Comparison of ENCODE assay signal across 25 cellular contexts in the genomic region with DNA sequence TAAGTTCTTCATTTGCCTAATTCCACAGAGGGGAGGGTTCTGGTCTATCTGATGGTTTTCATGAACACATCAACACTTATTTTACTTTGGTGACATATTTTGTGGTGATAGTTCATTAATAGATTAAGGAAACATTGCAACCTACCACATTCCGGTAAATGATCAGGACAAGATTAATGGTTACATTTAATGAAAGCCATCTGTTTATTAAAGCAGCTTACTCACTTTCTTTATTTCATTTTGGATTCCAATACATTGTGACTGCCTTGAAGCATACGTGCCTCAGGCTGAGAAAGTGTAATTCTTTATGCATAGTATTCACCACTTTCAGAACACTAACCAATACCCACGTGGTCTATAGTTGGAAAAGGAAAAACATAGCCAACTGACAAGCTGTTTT.
A peak's percentile ranks its signal among the peaks of the same experiment; 100 is the strongest.
DNase-seq lines count a peak whose midpoint lies in the region; ATAC-seq and TF ChIP-seq lines count a peak whose summit lies in the region.
"Had no signal": no experiment of that assay in that cellular context is flagged by ENCODE, and none has a peak within 500 bp of the region (broad histone marks: within the 10 kb centered on the region; RNA-seq: fewer than 3 reads in every experiment).

No MANE protein-coding gene starts in this region.

- H3K4me3 ChIP-seq in mammary epithelial cell (replicated peaks in 1 of 3; ENCODE audit: insufficient read depth in 1 of 3, low read depth in 2 of 3, low read length in 3 of 3) (no peak overlapping the region), skeletal muscle cell (ENCODE audit: low read depth, low read length) (no peak overlapping the region)
- H3K4me3 ChIP-seq: BLaER1 treated with 17β-estradiol and CSF1 and Interleukin-3, amounts not matched to agents 10 nM and 100 nM; upper lobe of right lung had no signal

- no peak for ATAC-seq in stimulated activated memory B cell treated with anti-CD40 and anti-IgM and Interleukin-4, amounts not matched to agents 10 μg/mL and 1 μg/mL and 100 μg/mL, for 72 hours
- ATAC-seq: foreskin keratinocyte; stimulated activated effector memory CD8-positive, alpha-beta T cell treated with anti-CD3 and anti-CD28 coated beads, Interleukin-12 subunit alpha, Interleukin-12 subunit beta, amount 100 ng/mL, for 72 hours; upper lobe of right lung had no signal

- no peaks in the 10 kb centered on the region for H3K36me3 ChIP-seq in mammary epithelial cell (ENCODE audit: insufficient read depth, low read length)
- H3K36me3 ChIP-seq: BLaER1 treated with 17β-estradiol and CSF1 and Interleukin-3, amounts not matched to agents 10 nM and 100 nM; upper lobe of right lung had no signal

- no peaks in the 10 kb centered on the region for H3K79me2 ChIP-seq in mammary epithelial cell (ENCODE audit: insufficient read depth, low read length)

- no peaks in the 10 kb centered on the region for H4K20me1 ChIP-seq in mammary epithelial cell (ENCODE audit: insufficient read depth, low read length)
- H4K20me1 ChIP-seq: BLaER1 treated with 17β-estradiol and CSF1 and Interleukin-3, amounts not matched to agents 10 nM and 100 nM had no signal

- whole genome bisulfite sequencing in mammary epithelial cell (ENCODE audit: low coverage, missing lambda C conversion rate): 56% methylated on average over 3 of the region's 3 CpGs

- H3K9me3 Mint-ChIP-seq in MCF 10A (ENCODE audit: unreplicated experiment) (peaks cover 13% of the 10 kb centered on the region), nephron progenitor cell (peaks cover 36% of the 10 kb centered on the region)
- peaks cover 14% of the 10 kb centered on the region for H3K9me3 Mint-ChIP-seq in stimulated activated memory B cell treated with anti-CD40 and anti-IgM and Interleukin-4, amounts not matched to agents 10 μg/mL and 1 μg/mL and 100 μg/mL, for 72 hours
- H3K9me3 Mint-ChIP-seq: activated T-helper 1 cell treated with anti-CD3 and anti-CD28 coated beads, Interleukin-12 subunit alpha, Interleukin-12 subunit beta, Interleukin-2, Interleukin-4 antibody, amounts not matched to agents 30 ng/mL and 10 ng/mL and 1 ng/mL, durations not matched to agents 14 hours and 24 hours and 36 hours; central memory CD8-positive, alpha-beta T cell; stimulated activated effector memory CD8-positive, alpha-beta T cell treated with anti-CD3 and anti-CD28 coated beads, Interleukin-12 subunit alpha, Interleukin-12 subunit beta, amount 100 ng/mL, for 72 hours had no signal

- no peak overlapping the region for H3K27ac ChIP-seq in mammary epithelial cell (ENCODE audit: insufficient read depth, low read depth, low read length)
- H3K27ac ChIP-seq: 22Rv1; BLaER1 treated with 17β-estradiol and CSF1 and Interleukin-3, amounts not matched to agents 10 nM and 100 nM; foreskin keratinocyte; KMS-11; upper lobe of right lung had no signal

- no peak overlapping the region for H3K9ac ChIP-seq in mammary epithelial cell (ENCODE audit: insufficient read depth, low read length)
- H3K9ac ChIP-seq: BLaER1 treated with 17β-estradiol and CSF1 and Interleukin-3, amounts not matched to agents 10 nM and 100 nM; KMS-11 had no signal

- in situ Hi-C loops in mammary epithelial cell (cut with MboI; ENCODE audit: low sequenced_read_pairs in 2 of 2): no loop called here

- no TSS peak for BruUV-seq in MCF 10A (replicated peaks; lab: Mats Ljungman, UMichigan)
- BruUV-seq in mammary epithelial cell (replicated peaks; lab: Mats Ljungman, UMichigan): no TSS peak

- no peaks in the 10 kb centered on the region for H3K27me3 Mint-ChIP-seq in MCF 10A (ENCODE audit: insufficient read depth, unreplicated experiment)
- H3K27me3 Mint-ChIP-seq in stimulated activated memory B cell treated with anti-CD40 and anti-IgM and Interleukin-4, amounts not matched to agents 10 μg/mL and 1 μg/mL and 100 μg/mL, for 72 hours: no peaks in the 10 kb centered on the region
- H3K27me3 Mint-ChIP-seq in nephron progenitor cell (ENCODE audit: low read depth, poor library complexity): peaks cover 3% of the 10 kb centered on the region
- H3K27me3 Mint-ChIP-seq: central memory CD8-positive, alpha-beta T cell had no signal

- DNase-seq in MCF 10A (ENCODE audit: unreplicated experiment) (no peak), mammary epithelial cell (no peak), M059J (ENCODE audit: low read depth) (peak; percentile 3), fibroblast of gingiva (ENCODE audit: low read depth) (peak; percentile 54), skeletal muscle cell (ENCODE audit: low read depth) (peak; percentile 23), NCI-H2107 (lab: John Stamatoyannopoulos, UW) (no peak), nephron progenitor cell (no peak)
- DNase-seq: activated CD4-positive, alpha-beta T cell treated with anti-CD3 and anti-CD28 coated beads, Interleukin-2, amount 50 U/mL, for 1 hour; activated naive CD4-positive, alpha-beta T cell treated with anti-CD3 and anti-CD28 coated beads, Interleukin-2, amount 50 U/mL, for 16 hours; dermis blood vessel endothelial cell; DND-41; foreskin keratinocyte; mesendoderm; NCI-H1694; NCI-H2171 treated with DMSO at 0.1 percent for 48 hours; NCI-H69; occipital lobe; upper lobe of right lung had no signal

- no peak overlapping the region for H2AFZ ChIP-seq in mammary epithelial cell (ENCODE audit: low read depth, low read length)

- CTCF ChIA-PET in MCF 10A (lab: Yijun Ruan, JAX): interaction anchor here (0.6 to 0.7 kb wide), 3 partner anchors 17 to 146 kb away, joined by 3 to 4 read pairs (median 3); no protein-coding TSS in a partner anchor
- CTCF ChIA-PET in mammary epithelial cell (lab: Charles Lee; ENCODE audit: low non-redundant PET): interaction anchor here (0.6 kb wide), 1 partner anchor 67 kb away, joined by 12 read pairs; no protein-coding TSS in a partner anchor

- H3K4me1 Mint-ChIP-seq in MCF 10A (ENCODE audit: insufficient read depth, unreplicated experiment) (peaks cover 10% of the 10 kb centered on the region), nephron progenitor cell (no peaks in the 10 kb centered on the region)
- no peaks in the 10 kb centered on the region for H3K4me1 Mint-ChIP-seq in stimulated activated memory B cell treated with anti-CD40 and anti-IgM and Interleukin-4, amounts not matched to agents 10 μg/mL and 1 μg/mL and 100 μg/mL, for 72 hours
- H3K4me1 Mint-ChIP-seq: central memory CD8-positive, alpha-beta T cell; stimulated activated effector memory CD8-positive, alpha-beta T cell treated with anti-CD3 and anti-CD28 coated beads, Interleukin-12 subunit alpha, Interleukin-12 subunit beta, amount 100 ng/mL, for 72 hours had no signal

- H3K4me3 Mint-ChIP-seq in MCF 10A (ENCODE audit: unreplicated experiment) (no peak overlapping the region), nephron progenitor cell (no peak overlapping the region)
- H3K4me3 Mint-ChIP-seq in stimulated activated memory B cell treated with anti-CD40 and anti-IgM and Interleukin-4, amounts not matched to agents 10 μg/mL and 1 μg/mL and 100 μg/mL, for 72 hours: no peak overlapping the region
- H3K4me3 Mint-ChIP-seq: activated T-helper 1 cell treated with anti-CD3 and anti-CD28 coated beads, Interleukin-12 subunit alpha, Interleukin-12 subunit beta, Interleukin-2, Interleukin-4 antibody, amounts not matched to agents 30 ng/mL and 10 ng/mL and 1 ng/mL, durations not matched to agents 14 hours and 24 hours and 36 hours; central memory CD8-positive, alpha-beta T cell; stimulated activated effector memory CD8-positive, alpha-beta T cell treated with anti-CD3 and anti-CD28 coated beads, Interleukin-12 subunit alpha, Interleukin-12 subunit beta, amount 100 ng/mL, for 72 hours had no signal

- dilution Hi-C loops in mammary epithelial cell (cut with HindIII; ENCODE audit: low sequenced_read_pairs): no loop called here

- no peaks in the 10 kb centered on the region for H3K27me3 ChIP-seq in mammary epithelial cell (ENCODE audit: insufficient read depth, low read length)
- H3K27me3 ChIP-seq: BLaER1 treated with 17β-estradiol and CSF1 and Interleukin-3, amounts not matched to agents 10 nM and 100 nM; foreskin keratinocyte; upper lobe of right lung had no signal

- peak overlapping the region; percentile 12 for H3K27ac Mint-ChIP-seq in MCF 10A (ENCODE audit: low read depth, unreplicated experiment)
- no peak overlapping the region for H3K27ac Mint-ChIP-seq in stimulated activated memory B cell treated with anti-CD40 and anti-IgM and Interleukin-4, amounts not matched to agents 10 μg/mL and 1 μg/mL and 100 μg/mL, for 72 hours
- no peak overlapping the region for H3K27ac Mint-ChIP-seq in nephron progenitor cell
- H3K27ac Mint-ChIP-seq: activated T-helper 1 cell treated with anti-CD3 and anti-CD28 coated beads, Interleukin-12 subunit alpha, Interleukin-12 subunit beta, Interleukin-2, Interleukin-4 antibody, amounts not matched to agents 30 ng/mL and 10 ng/mL and 1 ng/mL, durations not matched to agents 14 hours and 24 hours and 36 hours; stimulated activated effector memory CD8-positive, alpha-beta T cell treated with anti-CD3 and anti-CD28 coated beads, Interleukin-12 subunit alpha, Interleukin-12 subunit beta, amount 100 ng/mL, for 72 hours had no signal

- intact Hi-C loops in MCF 10A (cut with micrococcal nuclease) (no loop called here), mammary epithelial cell (cut with micrococcal nuclease) (no loop called here)

- TF ChIP-seq CTCF in MCF 10A (IDR thresholded peaks at IDR 0.05; ENCODE audit: unreplicated experiment) (no peak), mammary epithelial cell (conservative IDR thresholded peaks at IDR 0.05 in 1 of 2, IDR thresholded peaks at IDR 0.05 in 1 of 2; ENCODE audit: extremely low read depth in 1 of 2, insufficient read depth in 1 of 2, low read depth in 1 of 2, low read length in 2 of 2) (no peak), nephron progenitor cell (IDR thresholded peaks at IDR 0.05) (no peak)

- peaks cover 7% of the 10 kb centered on the region for H3K36me3 Mint-ChIP-seq in MCF 10A (ENCODE audit: insufficient read depth, unreplicated experiment)
- no peaks in the 10 kb centered on the region for H3K36me3 Mint-ChIP-seq in stimulated activated memory B cell treated with anti-CD40 and anti-IgM and Interleukin-4, amounts not matched to agents 10 μg/mL and 1 μg/mL and 100 μg/mL, for 72 hours
- H3K36me3 Mint-ChIP-seq in nephron progenitor cell (ENCODE audit: low read depth): peaks cover 29% of the 10 kb centered on the region
- H3K36me3 Mint-ChIP-seq: stimulated activated effector memory CD8-positive, alpha-beta T cell treated with anti-CD3 and anti-CD28 coated beads, Interleukin-12 subunit alpha, Interleukin-12 subunit beta, amount 100 ng/mL, for 72 hours had no signal

- H3K9me3 ChIP-seq in mammary epithelial cell (replicated peaks; ENCODE audit: insufficient read depth, low read length): peaks cover 6% of the 10 kb centered on the region
- H3K9me3 ChIP-seq: upper lobe of right lung had no signal

- H3K4me1 ChIP-seq in mammary epithelial cell (ENCODE audit: insufficient read depth, low read length): peaks cover 10% of the 10 kb centered on the region
- H3K4me1 ChIP-seq: BLaER1 treated with 17β-estradiol and CSF1 and Interleukin-3, amounts not matched to agents 10 nM and 100 nM; foreskin keratinocyte; upper lobe of right lung had no signal

- H3K4me2 ChIP-seq in mammary epithelial cell (ENCODE audit: insufficient read depth, low read depth, low read length): no peak overlapping the region
- H3K4me2 ChIP-seq: BLaER1 treated with 17β-estradiol and CSF1 and Interleukin-3, amounts not matched to agents 10 nM and 100 nM; KMS-11 had no signal

- POLR2A ChIA-PET in MCF 10A (lab: Yijun Ruan, JAX): interaction anchor here (1.5 kb wide), 1 partner anchor 22 kb away, joined by 3 read pairs; no protein-coding TSS in a partner anchor

Comparison
In these comparisons a context has a peak if more than half of its experiments do, and no peak if none do; other contexts are left out.
1. DNase-seq: peak in M059J (single experiment), fibroblast of gingiva (single experiment) and skeletal muscle cell (single experiment); none in MCF 10A (single experiment), mammary epithelial cell (single experiment), NCI-H2107 (single experiment) and nephron progenitor cell (single experiment).